ENCODE assay signal across 11 cellular contexts in the genomic region with DNA sequence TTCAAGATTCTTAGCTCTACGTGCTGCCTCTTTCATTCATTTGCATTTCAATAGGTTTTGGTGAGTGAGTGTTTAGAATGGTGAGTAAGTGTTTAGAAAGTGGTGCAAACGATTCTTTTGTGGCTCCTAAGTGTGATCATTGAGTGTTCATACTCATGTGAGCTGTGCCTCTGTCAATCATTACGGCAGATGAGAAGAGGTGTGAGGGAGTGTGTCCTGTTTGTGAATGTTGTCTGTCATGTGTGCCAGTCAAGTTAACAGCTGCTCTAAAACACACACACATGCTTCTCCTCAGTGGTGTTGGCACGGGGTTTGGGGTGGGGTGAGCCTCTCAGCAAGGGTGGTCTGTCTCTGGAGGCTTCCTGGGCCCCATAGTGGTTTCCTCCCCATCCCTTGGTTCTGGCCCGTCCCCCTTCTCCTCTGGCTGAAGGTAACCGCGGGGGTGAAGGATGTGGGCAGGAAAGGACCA. TPM values are rescaled to one million over a fixed set of nuclear protein-coding genes. Genes with fewer than 3 reads are reported as not detected.
DNase-seq lines count a peak whose midpoint lies in the region; ATAC-seq and TF ChIP-seq lines count a peak whose summit lies in the region.
"Had no signal": no experiment of that assay in that cellular context is flagged by ENCODE, and none has a peak within 500 bp of the region (broad histone marks: within the 10 kb centered on the region; RNA-seq: fewer than 3 reads in every experiment).

No MANE protein-coding gene starts in this region.

- H3K27me3 ChIP-seq in naive thymus-derived CD4-positive, alpha-beta T cell (ENCODE audit: control insufficient read depth in 2 of 2, insufficient read depth in 2 of 2, low read length in 2 of 2), result no peaks in the 10 kb centered on the region

- peak; percentile 71 for ATAC-seq in naive thymus-derived CD4-positive, alpha-beta T cell
- ATAC-seq: HepG2 had no signal

- H3K9me3 Mint-ChIP-seq in activated T-helper 1 cell treated with anti-CD3 and anti-CD28 coated beads, Interleukin-12 subunit alpha, Interleukin-12 subunit beta, Interleukin-2, Interleukin-4 antibody, amounts not matched to agents 30 ng/mL and 10 ng/mL and 1 ng/mL, durations not matched to agents 14 hours and 24 hours and 36 hours, result peaks cover 9% of the 10 kb centered on the region
- peaks cover 0 to 5% (median 0%) of the 10 kb centered on the region in 11 donors for H3K9me3 Mint-ChIP-seq in naive thymus-derived CD4-positive, alpha-beta T cell
- no peaks in the 10 kb centered on the region; the same call in 1 of the 2 replicates for H3K9me3 Mint-ChIP-seq in HFFc6
- H3K9me3 Mint-ChIP-seq in CD14-positive monocyte, result peaks cover 0 to 11% (median 3%) of the 10 kb centered on the region in 7 donors

- H3K36me3 Mint-ChIP-seq in activated T-helper 1 cell treated with anti-CD3 and anti-CD28 coated beads, Interleukin-12 subunit alpha, Interleukin-12 subunit beta, Interleukin-2, Interleukin-4 antibody, amounts not matched to agents 30 ng/mL and 10 ng/mL and 1 ng/mL, durations not matched to agents 14 hours and 24 hours and 36 hours (ENCODE audit: low read depth), result no peaks in the 10 kb centered on the region
- peaks cover 0 to 6% (median 0%) of the 10 kb centered on the region in 5 donors for H3K36me3 Mint-ChIP-seq in naive thymus-derived CD4-positive, alpha-beta T cell
- H3K36me3 Mint-ChIP-seq in HFFc6 (ENCODE audit: low read depth) (peaks cover 6% of the 10 kb centered on the region), CD14-positive monocyte (no peaks in the 10 kb centered on the region)

- H3K27ac Mint-ChIP-seq in activated T-helper 1 cell treated with anti-CD3 and anti-CD28 coated beads, Interleukin-12 subunit alpha, Interleukin-12 subunit beta, Interleukin-2, Interleukin-4 antibody, amounts not matched to agents 30 ng/mL and 10 ng/mL and 1 ng/mL, durations not matched to agents 14 hours and 24 hours and 36 hours, result no peak overlapping the region
- peak overlapping the region in 4 of 9 donors; percentile 3 to 87 (median 48) for H3K27ac Mint-ChIP-seq in naive thymus-derived CD4-positive, alpha-beta T cell
- H3K27ac Mint-ChIP-seq in HFFc6 (no peak overlapping the region), CD14-positive monocyte (peak overlapping the region in 1 of 7 donors; percentile 1)

- H3K27ac ChIP-seq in naive thymus-derived CD4-positive, alpha-beta T cell (ENCODE audit: low read depth, low read length), result no peak overlapping the region

- H3K4me3 Mint-ChIP-seq in activated T-helper 1 cell treated with anti-CD3 and anti-CD28 coated beads, Interleukin-12 subunit alpha, Interleukin-12 subunit beta, Interleukin-2, Interleukin-4 antibody, amounts not matched to agents 30 ng/mL and 10 ng/mL and 1 ng/mL, durations not matched to agents 14 hours and 24 hours and 36 hours, result no peak overlapping the region
- H3K4me3 Mint-ChIP-seq in naive thymus-derived CD4-positive, alpha-beta T cell, result peak overlapping the region in 1 of 10 donors; percentile 44
- H3K4me3 Mint-ChIP-seq in HFFc6, result no peak overlapping the region
- H3K4me3 Mint-ChIP-seq in CD14-positive monocyte, result no peak overlapping the region

- H3K4me3 ChIP-seq in naive thymus-derived CD4-positive, alpha-beta T cell (ENCODE audit: low read length), result no peak overlapping the region

- peaks cover 19 to 46% of the 10 kb centered on the region in 2 donors for H3K4me1 ChIP-seq in naive thymus-derived CD4-positive, alpha-beta T cell (ENCODE audit: control insufficient read depth in 2 of 2, insufficient read depth in 2 of 2, low read length in 2 of 2)

- H3K9me3 ChIP-seq in naive thymus-derived CD4-positive, alpha-beta T cell (ENCODE audit: control insufficient read depth in 2 of 3, low read length in 3 of 3), result no peaks in the 10 kb centered on the region

- CTCF ChIA-PET in HEK293T (lab: Yijun Ruan, JAX), result no interaction called here
- CTCF ChIA-PET in naive thymus-derived CD4-positive, alpha-beta T cell (lab: Charles Lee), result interaction anchor here (1.2 kb wide), 1 partner anchor 36 kb away, joined by 3 read pairs; no protein-coding TSS in a partner anchor

- intact Hi-C loops in activated T-helper 1 cell treated with anti-CD3 and anti-CD28 coated beads, Interleukin-12 subunit alpha, Interleukin-12 subunit beta, Interleukin-2, Interleukin-4 antibody, amounts not matched to agents 30 ng/mL and 10 ng/mL and 1 ng/mL, durations not matched to agents 14 hours and 24 hours and 36 hours (cut with micrococcal nuclease), result no loop called here
- intact Hi-C loops in naive thymus-derived CD4-positive, alpha-beta T cell (cut with micrococcal nuclease), result loop anchor here (5.0 to 10.0 kb wide), 2 partner anchors 33 to 394 kb away; a partner anchor contains a TSS
- intact Hi-C loops in CD14-positive monocyte (cut with micrococcal nuclease), result no loop called here

- H3K36me3 ChIP-seq in naive thymus-derived CD4-positive, alpha-beta T cell (ENCODE audit: control insufficient read depth in 2 of 3, insufficient read depth in 3 of 3, low read length in 3 of 3), result no peaks in the 10 kb centered on the region

- peaks cover 32% of the 10 kb centered on the region for H3K4me1 Mint-ChIP-seq in activated T-helper 1 cell treated with anti-CD3 and anti-CD28 coated beads, Interleukin-12 subunit alpha, Interleukin-12 subunit beta, Interleukin-2, Interleukin-4 antibody, amounts not matched to agents 30 ng/mL and 10 ng/mL and 1 ng/mL, durations not matched to agents 14 hours and 24 hours and 36 hours (ENCODE audit: low read depth)
- H3K4me1 Mint-ChIP-seq in naive thymus-derived CD4-positive, alpha-beta T cell, result peaks cover 11 to 43% (median 22%) of the 10 kb centered on the region in 7 donors
- H3K4me1 Mint-ChIP-seq in HFFc6 (ENCODE audit: low read depth) (peaks cover 32% of the 10 kb centered on the region), CD14-positive monocyte (peaks cover 24% of the 10 kb centered on the region)

- TF ChIP-seq CTCF in HFFc6 (IDR thresholded peaks at IDR 0.05), result no peak
- TF ChIP-seq CTCF in CD14-positive monocyte (IDR thresholded peaks at IDR 0.05), result no peak

- H3K27me3 Mint-ChIP-seq in activated T-helper 1 cell treated with anti-CD3 and anti-CD28 coated beads, Interleukin-12 subunit alpha, Interleukin-12 subunit beta, Interleukin-2, Interleukin-4 antibody, amounts not matched to agents 30 ng/mL and 10 ng/mL and 1 ng/mL, durations not matched to agents 14 hours and 24 hours and 36 hours (ENCODE audit: insufficient read depth), result peaks cover 8% of the 10 kb centered on the region
- H3K27me3 Mint-ChIP-seq in naive thymus-derived CD4-positive, alpha-beta T cell, result peaks cover 0 to 4% (median 0%) of the 10 kb centered on the region in 5 donors
- H3K27me3 Mint-ChIP-seq in HFFc6 (ENCODE audit: insufficient read depth) (peaks cover 8% of the 10 kb centered on the region), CD14-positive monocyte (ENCODE audit: low read depth in 3 of 3) (peaks cover 11 to 28% (median 18%) of the 10 kb centered on the region in 3 donors)

- POLR2A ChIA-PET in HEK293T (lab: Yijun Ruan, JAX), result no interaction called here
- POLR2A ChIA-PET in naive thymus-derived CD4-positive, alpha-beta T cell (lab: Charles Lee), result interaction anchor here (0.6 to 1.7 kb wide), 3 partner anchors 14 to 58 kb away, joined by 3 to 9 read pairs (median 3); a partner anchor contains a TSS

- DNase-seq in activated CD4-positive, alpha-beta T cell treated with anti-CD3 and anti-CD28 coated beads for 48 hours, result peak; percentile 15
- no peak for DNase-seq in activated CD4-positive, alpha-beta T cell treated with anti-CD3 and anti-CD28 coated beads, Interleukin-2, amount 50 U/mL, for 4 hours
- DNase-seq in HEK293T (ENCODE audit: extremely low spot score) (no peak), HFFc6 (no peak), CD14-positive monocyte (ENCODE audit: low spot score) (no peak), NCI-H69 (lab: John Stamatoyannopoulos, UW) (no peak)
- DNase-seq in activated T-helper 1 cell treated with anti-CD3 and anti-CD28 coated beads, Interleukin-12 subunit alpha, Interleukin-12 subunit beta, Interleukin-2, Interleukin-4 antibody, amounts not matched to agents 30 ng/mL and 10 ng/mL and 1 ng/mL, durations not matched to agents 14 hours and 24 hours and 36 hours (ENCODE audit: low spot score), result peak; percentile 4
- DNase-seq in naive thymus-derived CD4-positive, alpha-beta T cell, result no peak
- DNase-seq: NCI-H2029 treated with DMSO at 0.1 percent for 48 hours had no signal

RNA-seq across cellular contexts. Expression of a gene that starts 11.4 kb away (rescaled TPM):
- not detected in 2 replicates for total RNA-seq in activated T-helper 1 cell treated with anti-CD3 and anti-CD28 coated beads, Interleukin-12 subunit alpha, Interleukin-12 subunit beta, Interleukin-2, Interleukin-4 antibody, amounts not matched to agents 30 ng/mL and 10 ng/mL and 1 ng/mL, durations not matched to agents 14 hours and 24 hours and 36 hours
- not detected for total RNA-seq in naive thymus-derived CD4-positive, alpha-beta T cell
- not detected for polyA plus RNA-seq in naive thymus-derived CD4-positive, alpha-beta T cell
- not detected for total RNA-seq in HFFc6 (2021; fragmentation: NEBNext Ultra II Directional; extraction: Animal tissue kit (Norgen Biotek cat#: 25700))
- polyA plus RNA-seq in CD14-positive monocyte, result not detected
- total RNA-seq: HepG2, RPMI7951 had no signal
- polyA plus RNA-seq: HepG2 had no signal

RNA-seq across cellular contexts. Expression of a gene that starts 31.5 kb away (rescaled TPM):
- 89.7 and 92.0 TPM in 2 replicates for total RNA-seq in activated T-helper 1 cell treated with anti-CD3 and anti-CD28 coated beads, Interleukin-12 subunit alpha, Interleukin-12 subunit beta, Interleukin-2, Interleukin-4 antibody, amounts not matched to agents 30 ng/mL and 10 ng/mL and 1 ng/mL, durations not matched to agents 14 hours and 24 hours and 36 hours
- total RNA-seq in naive thymus-derived CD4-positive, alpha-beta T cell, result 10 to 100 TPM; 47.4 to 98.3 (median 67.2) TPM
- 10 to 100 TPM; 63.4 to 85.5 TPM for polyA plus RNA-seq in naive thymus-derived CD4-positive, alpha-beta T cell
- total RNA-seq in HFFc6 (2021; fragmentation: NEBNext Ultra II Directional; extraction: Animal tissue kit (Norgen Biotek cat#: 25700)), result 100 to 1,000 TPM; 144 to 202 (median 170) TPM
- polyA plus RNA-seq in CD14-positive monocyte, result 10 to 100 TPM; 33.0 to 52.0 TPM

RNA-seq across cellular contexts. Expression of a gene that starts 33.1 kb away (rescaled TPM):
- total RNA-seq in activated T-helper 1 cell treated with anti-CD3 and anti-CD28 coated beads, Interleukin-12 subunit alpha, Interleukin-12 subunit beta, Interleukin-2, Interleukin-4 antibody, amounts not matched to agents 30 ng/mL and 10 ng/mL and 1 ng/mL, durations not matched to agents 14 hours and 24 hours and 36 hours, result not detected in 2 replicates
- total RNA-seq in naive thymus-derived CD4-positive, alpha-beta T cell, result 1 to 10 TPM in 1 of 5 experiments, under 1 TPM in 2, not detected in 2; 0.41 to 6.4 (median 0.56) TPM
- polyA plus RNA-seq in naive thymus-derived CD4-positive, alpha-beta T cell, result not detected
- 1 to 10 TPM; 2.2 to 4.1 (median 2.9) TPM for total RNA-seq in HFFc6 (2021; fragmentation: NEBNext Ultra II Directional; extraction: Animal tissue kit (Norgen Biotek cat#: 25700))
- polyA plus RNA-seq in CD14-positive monocyte, result 1 to 10 TPM; 1.3 to 1.6 TPM

Comparison
In these comparisons a context has a peak if more than half of its experiments do, and no peak if none do; other contexts are left out.
1. DNase-seq: peak in activated CD4-positive, alpha-beta T cell treated with anti-CD3 and anti-CD28 coated beads for 48 hours (single experiment) and activated T-helper 1 cell treated with anti-CD3 and anti-CD28 coated beads, Interleukin-12 subunit alpha, Interleukin-12 subunit beta, Interleukin-2, Interleukin-4 antibody, amounts not matched to agents 30 ng/mL and 10 ng/mL and 1 ng/mL, durations not matched to agents 14 hours and 24 hours and 36 hours (single experiment); none in activated CD4-positive, alpha-beta T cell treated with anti-CD3 and anti-CD28 coated beads, Interleukin-2, amount 50 U/mL, for 4 hours (0 of 2), HEK293T (single experiment), naive thymus-derived CD4-positive, alpha-beta T cell (0 of 9), HFFc6 (single experiment), CD14-positive monocyte (single experiment) and NCI-H69 (single experiment).
2. intact Hi-C loops: an anchor here in naive thymus-derived CD4-positive, alpha-beta T cell (5.0 to 10.0 kb wide); none called in activated T-helper 1 cell treated with anti-CD3 and anti-CD28 coated beads, Interleukin-12 subunit alpha, Interleukin-12 subunit beta, Interleukin-2, Interleukin-4 antibody, amounts not matched to agents 30 ng/mL and 10 ng/mL and 1 ng/mL, durations not matched to agents 14 hours and 24 hours and 36 hours and CD14-positive monocyte.